Comparison of ENCODE assay signal across 1 cellular context in the genomic region with DNA sequence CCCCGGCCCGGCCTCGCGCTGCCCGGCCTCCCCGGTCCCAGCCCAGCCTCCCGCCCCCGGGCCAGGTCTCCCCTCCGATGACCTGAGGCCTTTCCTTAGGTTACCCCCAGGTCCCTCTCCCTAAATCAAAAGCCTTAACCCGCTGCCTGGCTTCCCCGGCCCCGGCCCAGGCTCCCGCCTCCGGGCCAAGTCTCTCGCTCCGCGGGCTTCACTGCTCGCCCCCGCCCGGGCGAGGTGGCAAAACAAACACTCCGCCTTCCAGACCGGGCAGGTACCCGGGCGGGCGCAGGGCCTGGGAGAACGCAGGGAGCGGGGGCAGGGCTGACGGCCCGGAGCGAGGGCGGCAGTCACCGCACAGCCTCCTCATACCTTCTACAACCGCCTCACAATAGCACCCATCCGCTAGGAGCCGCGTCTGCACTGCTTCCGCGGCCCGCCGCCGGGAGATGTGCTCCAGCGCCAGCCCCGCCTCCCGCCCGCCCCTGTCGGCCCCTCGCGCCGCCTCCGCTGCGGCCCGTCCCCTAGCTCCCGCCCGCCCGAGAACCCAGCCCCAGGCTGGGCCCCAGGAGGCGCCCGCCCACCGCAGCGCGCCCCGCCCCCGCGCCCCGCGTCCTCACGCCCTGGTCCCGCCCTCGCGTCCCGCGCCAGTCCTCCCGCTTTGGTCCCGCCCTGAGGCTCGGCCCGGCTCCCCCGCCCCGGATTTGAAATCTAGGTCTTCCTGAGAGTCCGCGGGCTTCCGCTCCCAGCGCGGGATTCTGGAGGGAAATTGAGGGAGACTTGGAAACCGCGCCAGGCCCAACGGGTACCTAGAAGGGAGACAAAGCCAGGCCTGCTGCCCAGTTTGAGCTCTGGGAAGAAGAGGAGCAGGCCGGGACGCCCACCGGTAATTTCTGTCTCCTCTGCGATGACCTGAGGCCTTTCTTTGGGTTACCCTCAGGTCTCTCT.
TF ChIP-seq lines count a peak whose summit lies in the region.

A gene (minus strand): TSS at position 422 of the 945 bp plus-strand sequence. CDS start 10,994 bp downstream, outside the sequence.
A gene with protein sequence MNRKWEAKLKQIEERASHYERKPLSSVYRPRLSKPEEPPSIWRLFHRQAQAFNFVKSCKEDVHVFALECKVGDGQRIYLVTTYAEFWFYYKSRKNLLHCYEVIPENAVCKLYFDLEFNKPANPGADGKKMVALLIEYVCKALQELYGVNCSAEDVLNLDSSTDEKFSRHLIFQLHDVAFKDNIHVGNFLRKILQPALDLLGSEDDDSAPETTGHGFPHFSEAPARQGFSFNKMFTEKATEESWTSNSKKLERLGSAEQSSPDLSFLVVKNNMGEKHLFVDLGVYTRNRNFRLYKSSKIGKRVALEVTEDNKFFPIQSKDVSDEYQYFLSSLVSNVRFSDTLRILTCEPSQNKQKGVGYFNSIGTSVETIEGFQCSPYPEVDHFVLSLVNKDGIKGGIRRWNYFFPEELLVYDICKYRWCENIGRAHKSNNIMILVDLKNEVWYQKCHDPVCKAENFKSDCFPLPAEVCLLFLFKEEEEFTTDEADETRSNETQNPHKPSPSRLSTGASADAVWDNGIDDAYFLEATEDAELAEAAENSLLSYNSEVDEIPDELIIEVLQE (plus strand): TSS at position 713 of the 945 bp plus-strand sequence. CDS start 7,403 bp downstream, outside the sequence.

TF ChIP-seq in K562, 482 proteins besides CTCF, POLR2A, EP300 and RAD21 (continued from another document):
- TF ChIP-seq ARNT (IDR thresholded peaks at IDR 0.05), result no peak
- TF ChIP-seq HNRNPUL1 (IDR thresholded peaks at IDR 0.05; ENCODE audit: low read length), result no peak
- TF ChIP-seq ADNP (tag; IDR thresholded peaks at IDR 0.05), result no peak
- TF ChIP-seq ETV5 (CRISPR knock-in tag; IDR thresholded peaks at IDR 0.05; ENCODE audit: low read depth), result peak; percentile 62; the same call in 1 of the 2 replicates
- TF ChIP-seq ZNF644 (tag; IDR thresholded peaks at IDR 0.05; ENCODE audit: low read depth), result no peak
- peak; percentile 69 for TF ChIP-seq POLR2B (IDR thresholded peaks at IDR 0.05; ENCODE audit: low read depth, partially characterized antibody)
- TF ChIP-seq, protein P1, sequence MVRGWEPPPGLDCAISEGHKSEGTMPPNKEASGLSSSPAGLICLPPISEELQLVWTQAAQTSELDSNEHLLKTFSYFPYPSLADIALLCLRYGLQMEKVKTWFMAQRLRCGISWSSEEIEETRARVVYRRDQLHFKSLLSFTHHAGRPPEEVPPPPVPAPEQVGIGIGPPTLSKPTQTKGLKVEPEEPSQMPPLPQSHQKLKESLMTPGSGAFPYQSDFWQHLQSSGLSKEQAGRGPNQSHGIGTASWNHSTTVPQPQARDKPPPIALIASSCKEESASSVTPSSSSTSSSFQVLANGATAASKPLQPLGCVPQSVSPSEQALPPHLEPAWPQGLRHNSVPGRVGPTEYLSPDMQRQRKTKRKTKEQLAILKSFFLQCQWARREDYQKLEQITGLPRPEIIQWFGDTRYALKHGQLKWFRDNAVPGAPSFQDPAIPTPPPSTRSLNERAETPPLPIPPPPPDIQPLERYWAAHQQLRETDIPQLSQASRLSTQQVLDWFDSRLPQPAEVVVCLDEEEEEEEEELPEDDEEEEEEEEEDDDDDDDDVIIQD (CRISPR knock-in tag; IDR thresholded peaks at IDR 0.05), result no peak
- peak; percentile 68 for TF ChIP-seq EP400 (IDR thresholded peaks at IDR 0.05)
- TF ChIP-seq RBM34 (IDR thresholded peaks at IDR 0.05; ENCODE audit: borderline replicate concordance, insufficient read depth, low read length), result no peak
- TF ChIP-seq, protein P2, sequence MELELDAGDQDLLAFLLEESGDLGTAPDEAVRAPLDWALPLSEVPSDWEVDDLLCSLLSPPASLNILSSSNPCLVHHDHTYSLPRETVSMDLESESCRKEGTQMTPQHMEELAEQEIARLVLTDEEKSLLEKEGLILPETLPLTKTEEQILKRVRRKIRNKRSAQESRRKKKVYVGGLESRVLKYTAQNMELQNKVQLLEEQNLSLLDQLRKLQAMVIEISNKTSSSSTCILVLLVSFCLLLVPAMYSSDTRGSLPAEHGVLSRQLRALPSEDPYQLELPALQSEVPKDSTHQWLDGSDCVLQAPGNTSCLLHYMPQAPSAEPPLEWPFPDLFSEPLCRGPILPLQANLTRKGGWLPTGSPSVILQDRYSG (tag; conservative IDR thresholded peaks at IDR 0.05; ENCODE audit: low read depth), result no peak
- TF ChIP-seq DNMT1 (IDR thresholded peaks at IDR 0.05), result no peak
- TF ChIP-seq, protein P3, sequence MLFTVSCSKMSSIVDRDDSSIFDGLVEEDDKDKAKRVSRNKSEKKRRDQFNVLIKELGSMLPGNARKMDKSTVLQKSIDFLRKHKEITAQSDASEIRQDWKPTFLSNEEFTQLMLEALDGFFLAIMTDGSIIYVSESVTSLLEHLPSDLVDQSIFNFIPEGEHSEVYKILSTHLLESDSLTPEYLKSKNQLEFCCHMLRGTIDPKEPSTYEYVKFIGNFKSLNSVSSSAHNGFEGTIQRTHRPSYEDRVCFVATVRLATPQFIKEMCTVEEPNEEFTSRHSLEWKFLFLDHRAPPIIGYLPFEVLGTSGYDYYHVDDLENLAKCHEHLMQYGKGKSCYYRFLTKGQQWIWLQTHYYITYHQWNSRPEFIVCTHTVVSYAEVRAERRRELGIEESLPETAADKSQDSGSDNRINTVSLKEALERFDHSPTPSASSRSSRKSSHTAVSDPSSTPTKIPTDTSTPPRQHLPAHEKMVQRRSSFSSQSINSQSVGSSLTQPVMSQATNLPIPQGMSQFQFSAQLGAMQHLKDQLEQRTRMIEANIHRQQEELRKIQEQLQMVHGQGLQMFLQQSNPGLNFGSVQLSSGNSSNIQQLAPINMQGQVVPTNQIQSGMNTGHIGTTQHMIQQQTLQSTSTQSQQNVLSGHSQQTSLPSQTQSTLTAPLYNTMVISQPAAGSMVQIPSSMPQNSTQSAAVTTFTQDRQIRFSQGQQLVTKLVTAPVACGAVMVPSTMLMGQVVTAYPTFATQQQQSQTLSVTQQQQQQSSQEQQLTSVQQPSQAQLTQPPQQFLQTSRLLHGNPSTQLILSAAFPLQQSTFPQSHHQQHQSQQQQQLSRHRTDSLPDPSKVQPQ (CRISPR knock-in tag; IDR thresholded peaks at IDR 0.05; ENCODE audit: borderline replicate concordance), result no peak
- TF ChIP-seq, protein P4, sequence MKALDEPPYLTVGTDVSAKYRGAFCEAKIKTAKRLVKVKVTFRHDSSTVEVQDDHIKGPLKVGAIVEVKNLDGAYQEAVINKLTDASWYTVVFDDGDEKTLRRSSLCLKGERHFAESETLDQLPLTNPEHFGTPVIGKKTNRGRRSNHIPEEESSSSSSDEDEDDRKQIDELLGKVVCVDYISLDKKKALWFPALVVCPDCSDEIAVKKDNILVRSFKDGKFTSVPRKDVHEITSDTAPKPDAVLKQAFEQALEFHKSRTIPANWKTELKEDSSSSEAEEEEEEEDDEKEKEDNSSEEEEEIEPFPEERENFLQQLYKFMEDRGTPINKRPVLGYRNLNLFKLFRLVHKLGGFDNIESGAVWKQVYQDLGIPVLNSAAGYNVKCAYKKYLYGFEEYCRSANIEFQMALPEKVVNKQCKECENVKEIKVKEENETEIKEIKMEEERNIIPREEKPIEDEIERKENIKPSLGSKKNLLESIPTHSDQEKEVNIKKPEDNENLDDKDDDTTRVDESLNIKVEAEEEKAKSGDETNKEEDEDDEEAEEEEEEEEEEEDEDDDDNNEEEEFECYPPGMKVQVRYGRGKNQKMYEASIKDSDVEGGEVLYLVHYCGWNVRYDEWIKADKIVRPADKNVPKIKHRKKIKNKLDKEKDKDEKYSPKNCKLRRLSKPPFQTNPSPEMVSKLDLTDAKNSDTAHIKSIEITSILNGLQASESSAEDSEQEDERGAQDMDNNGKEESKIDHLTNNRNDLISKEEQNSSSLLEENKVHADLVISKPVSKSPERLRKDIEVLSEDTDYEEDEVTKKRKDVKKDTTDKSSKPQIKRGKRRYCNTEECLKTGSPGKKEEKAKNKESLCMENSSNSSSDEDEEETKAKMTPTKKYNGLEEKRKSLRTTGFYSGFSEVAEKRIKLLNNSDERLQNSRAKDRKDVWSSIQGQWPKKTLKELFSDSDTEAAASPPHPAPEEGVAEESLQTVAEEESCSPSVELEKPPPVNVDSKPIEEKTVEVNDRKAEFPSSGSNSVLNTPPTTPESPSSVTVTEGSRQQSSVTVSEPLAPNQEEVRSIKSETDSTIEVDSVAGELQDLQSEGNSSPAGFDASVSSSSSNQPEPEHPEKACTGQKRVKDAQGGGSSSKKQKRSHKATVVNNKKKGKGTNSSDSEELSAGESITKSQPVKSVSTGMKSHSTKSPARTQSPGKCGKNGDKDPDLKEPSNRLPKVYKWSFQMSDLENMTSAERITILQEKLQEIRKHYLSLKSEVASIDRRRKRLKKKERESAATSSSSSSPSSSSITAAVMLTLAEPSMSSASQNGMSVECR (CRISPR knock-in tag; IDR thresholded peaks at IDR 0.05), result no peak
- peak; percentile 87 for TF ChIP-seq SMAD4 (CRISPR knock-in tag; conservative IDR thresholded peaks at IDR 0.05)
- peak; percentile 75 for TF ChIP-seq ZNF263 (CRISPR knock-in tag; IDR thresholded peaks at IDR 0.05; ENCODE audit: borderline replicate concordance)
- TF ChIP-seq, protein P5, sequence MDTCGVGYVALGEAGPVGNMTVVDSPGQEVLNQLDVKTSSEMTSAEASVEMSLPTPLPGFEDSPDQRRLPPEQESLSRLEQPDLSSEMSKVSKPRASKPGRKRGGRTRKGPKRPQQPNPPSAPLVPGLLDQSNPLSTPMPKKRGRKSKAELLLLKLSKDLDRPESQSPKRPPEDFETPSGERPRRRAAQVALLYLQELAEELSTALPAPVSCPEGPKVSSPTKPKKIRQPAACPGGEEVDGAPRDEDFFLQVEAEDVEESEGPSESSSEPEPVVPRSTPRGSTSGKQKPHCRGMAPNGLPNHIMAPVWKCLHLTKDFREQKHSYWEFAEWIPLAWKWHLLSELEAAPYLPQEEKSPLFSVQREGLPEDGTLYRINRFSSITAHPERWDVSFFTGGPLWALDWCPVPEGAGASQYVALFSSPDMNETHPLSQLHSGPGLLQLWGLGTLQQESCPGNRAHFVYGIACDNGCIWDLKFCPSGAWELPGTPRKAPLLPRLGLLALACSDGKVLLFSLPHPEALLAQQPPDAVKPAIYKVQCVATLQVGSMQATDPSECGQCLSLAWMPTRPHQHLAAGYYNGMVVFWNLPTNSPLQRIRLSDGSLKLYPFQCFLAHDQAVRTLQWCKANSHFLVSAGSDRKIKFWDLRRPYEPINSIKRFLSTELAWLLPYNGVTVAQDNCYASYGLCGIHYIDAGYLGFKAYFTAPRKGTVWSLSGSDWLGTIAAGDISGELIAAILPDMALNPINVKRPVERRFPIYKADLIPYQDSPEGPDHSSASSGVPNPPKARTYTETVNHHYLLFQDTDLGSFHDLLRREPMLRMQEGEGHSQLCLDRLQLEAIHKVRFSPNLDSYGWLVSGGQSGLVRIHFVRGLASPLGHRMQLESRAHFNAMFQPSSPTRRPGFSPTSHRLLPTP (IDR thresholded peaks at IDR 0.05; ENCODE audit: borderline replicate concordance, extremely low read depth, insufficient read length), result no peak
- TF ChIP-seq NFIC (IDR thresholded peaks at IDR 0.05), result no peak; the same call in 1 of the 2 replicates
- no peak for TF ChIP-seq DMBX1 (CRISPR knock-in tag; IDR thresholded peaks at IDR 0.05; ENCODE audit: borderline replicate concordance)
